In genomic region chr18:51110073-51110797, GRCh38 we compare ENCODE assay signal across 8 cellular contexts.
A peak's percentile ranks its signal among the peaks of the same experiment; 100 is the strongest.
DNase-seq lines count a peak whose midpoint lies in the region; ATAC-seq and TF ChIP-seq lines count a peak whose summit lies in the region.

No MANE protein-coding gene starts in this region.

- peak; percentile 98 for TF ChIP-seq CTCF in natural killer cell (IDR thresholded peaks at IDR 0.05)

- H3K27me3 Mint-ChIP-seq in natural killer cell (ENCODE audit: low read depth in 2 of 2), result no peaks in the 10 kb centered on the region
- no peaks in the 10 kb centered on the region for H3K27me3 Mint-ChIP-seq in stimulated activated naive B cell treated with anti-CD40 and anti-IgM and Interleukin-4, amounts not matched to agents 10 μg/mL and 1 μg/mL and 100 μg/mL, for 72 hours

- peak overlapping the region; percentile 42 for H3K4me3 Mint-ChIP-seq in natural killer cell
- peak overlapping the region in 1 of 2 donors; percentile 46 for H3K4me3 Mint-ChIP-seq in stimulated activated naive B cell treated with anti-CD40 and anti-IgM and Interleukin-4, amounts not matched to agents 10 μg/mL and 1 μg/mL and 100 μg/mL, for 72 hours

- DNase-seq in NCI-H1694 (lab: John Stamatoyannopoulos, UW) (peak; percentile 8), NCI-H1694 treated with DMSO at 0.1 percent for 48 hours (lab: John Stamatoyannopoulos, UW) (no peak), NCI-H226 (peak; percentile 1), erythroblast (lab: John Stamatoyannopoulos, UW) (peak; percentile 52 to 75), natural killer cell (peak; percentile 74)
- DNase-seq in activated CD8-positive, alpha-beta memory T cell treated with anti-CD3 and anti-CD28 coated beads, Interleukin-2, amount 50 U/mL, for 4 hours, result peak; percentile 73
- peak; percentile 59 for DNase-seq in stimulated activated naive B cell treated with anti-CD40 and anti-IgM and Interleukin-4, amounts not matched to agents 10 μg/mL and 1 μg/mL and 100 μg/mL, for 72 hours

- H3K27ac Mint-ChIP-seq in natural killer cell, result no peak overlapping the region
- H3K27ac Mint-ChIP-seq in stimulated activated naive B cell treated with anti-CD40 and anti-IgM and Interleukin-4, amounts not matched to agents 10 μg/mL and 1 μg/mL and 100 μg/mL, for 72 hours, result peak overlapping the region; percentile 59

- H3K4me1 Mint-ChIP-seq in natural killer cell, result peaks cover 17 to 27% of the 10 kb centered on the region in 2 donors
- peaks cover 14 to 36% of the 10 kb centered on the region in 2 donors for H3K4me1 Mint-ChIP-seq in stimulated activated naive B cell treated with anti-CD40 and anti-IgM and Interleukin-4, amounts not matched to agents 10 μg/mL and 1 μg/mL and 100 μg/mL, for 72 hours

- H3K36me3 Mint-ChIP-seq in natural killer cell, result no peaks in the 10 kb centered on the region
- peaks cover 0 to 3% of the 10 kb centered on the region in 2 donors for H3K36me3 Mint-ChIP-seq in stimulated activated naive B cell treated with anti-CD40 and anti-IgM and Interleukin-4, amounts not matched to agents 10 μg/mL and 1 μg/mL and 100 μg/mL, for 72 hours

- intact Hi-C loops in natural killer cell (cut with micrococcal nuclease), result loop anchor here (2.0 to 10.0 kb wide), 2 partner anchors 275 to 555 kb away; no protein-coding TSS in a partner anchor

- no peak for TF ChIP-seq POLR2A in erythroblast (IDR thresholded peaks at IDR 0.05; ENCODE audit: low read length)

- ATAC-seq in HG02759 (IDR thresholded peaks at IDR 0.05; ENCODE audit: unreplicated experiment) (peak; percentile 93), natural killer cell (peak; percentile 85 to 94 (median 89))
- ATAC-seq in stimulated activated naive B cell treated with anti-CD40 and anti-IgM and Interleukin-4, amounts not matched to agents 10 μg/mL and 1 μg/mL and 100 μg/mL, for 72 hours (replicated peaks), result peak; percentile 89

- H3K9me3 Mint-ChIP-seq in natural killer cell, result no peaks in the 10 kb centered on the region
- H3K9me3 Mint-ChIP-seq in stimulated activated naive B cell treated with anti-CD40 and anti-IgM and Interleukin-4, amounts not matched to agents 10 μg/mL and 1 μg/mL and 100 μg/mL, for 72 hours, result peaks cover 0 to 3% of the 10 kb centered on the region in 2 donors
